Comparison of ENCODE assay signal across 20 cellular contexts in genomic region chr7:41656357-41656756, GRCh38. TPM values are rescaled to one million over a fixed set of nuclear protein-coding genes. Genes with fewer than 3 reads are reported as not detected.
DNase-seq lines count a peak whose midpoint lies in the region; ATAC-seq, FAIRE-seq and TF ChIP-seq lines count a peak whose summit lies in the region.
"Had no signal": no experiment of that assay in that cellular context is flagged by ENCODE, and none has a peak within 500 bp of the region (broad histone marks: within the 10 kb centered on the region; RNA-seq: fewer than 3 reads in every experiment).

No MANE protein-coding gene starts in this region.

- H3K4me1 ChIP-seq in aorta (ENCODE audit: control insufficient read depth in 1 of 2, insufficient read depth in 2 of 2, low read length in 2 of 2) = peaks cover 0 to 4% of the 10 kb centered on the region in 2 donors
- H3K4me1 ChIP-seq: colonic mucosa, left lung, uterus had no signal

- H3K4me3 ChIP-seq in MG63 = no peak overlapping the region
- no peak overlapping the region for H3K4me3 ChIP-seq in choroid plexus epithelial cell (ENCODE audit: low read depth, low read length)
- no peak overlapping the region for H3K4me3 ChIP-seq in aorta (ENCODE audit: low read length in 2 of 2)
- H3K4me3 ChIP-seq: colonic mucosa, esophagus muscularis mucosa, left lung, uterus had no signal

- H3K9me3 Mint-ChIP-seq in effector memory CD8-positive, alpha-beta T cell = peaks cover 0 to 6% of the 10 kb centered on the region in 2 donors
- H3K9me3 Mint-ChIP-seq: activated T-cell treated with anti-CD3 and anti-CD28 coated beads, Interleukin-2, amount 50 U/mL, for 4 hours had no signal

- H3K4me1 Mint-ChIP-seq in effector memory CD8-positive, alpha-beta T cell (ENCODE audit: low read depth in 2 of 2) = no peaks in the 10 kb centered on the region

- H3K27ac Mint-ChIP-seq in effector memory CD8-positive, alpha-beta T cell = no peak overlapping the region
- H3K27ac Mint-ChIP-seq: stimulated activated naive CD8-positive, alpha-beta T cell treated with anti-CD3 and anti-CD28 coated beads, Interleukin-15, Interleukin-2, amounts not matched to agents 100 ng/mL and 50 ng/mL, for 24 hours had no signal

- no peaks in the 10 kb centered on the region for H3K36me3 ChIP-seq in MG63
- no peaks in the 10 kb centered on the region for H3K36me3 ChIP-seq in aorta (ENCODE audit: control insufficient read depth in 1 of 2, insufficient read depth in 2 of 2, low read length in 1 of 2)
- H3K36me3 ChIP-seq: colonic mucosa, esophagus muscularis mucosa, left lung, uterus had no signal

- H3K27ac ChIP-seq in aorta (ENCODE audit: low read depth in 1 of 2, low read length in 2 of 2) = no peak overlapping the region
- H3K27ac ChIP-seq: colonic mucosa, esophagus muscularis mucosa, left lung, uterus had no signal

- DNase-seq in EH (ENCODE audit: low read depth) (peak; percentile 78), MG63 (peak; percentile 2), choroid plexus epithelial cell (ENCODE audit: low read depth) (peak; percentile 88), myocyte (ENCODE audit: low read depth) (peak; percentile 22), aorta (no peak), RCC 7860 (ENCODE audit: low spot score) (no peak), LoVo (ENCODE audit: low spot score) (no peak)
- DNase-seq in effector memory CD8-positive, alpha-beta T cell = no peak
- DNase-seq: activated CD4-positive, alpha-beta T cell treated with anti-CD3 and anti-CD28 coated beads, Interleukin-2, amount 50 U/mL, for 48 hours; activated T-cell treated with anti-CD3 and anti-CD28 coated beads, Interleukin-2, amount 50 U/mL, for 4 hours; AML-193; colonic mucosa; left lung; NCI-H187 treated with DMSO at 0.1 percent for 48 hours; NCI-H510A treated with DMSO at 0.1 percent for 48 hours; posterior cingulate gyrus; uterus had no signal

- no peaks in the 10 kb centered on the region for H3K9me3 ChIP-seq in MG63
- no peaks in the 10 kb centered on the region for H3K9me3 ChIP-seq in aorta (ENCODE audit: control insufficient read depth, low read length)
- H3K9me3 ChIP-seq: colonic mucosa, esophagus muscularis mucosa, left lung, uterus had no signal

- H3K27me3 ChIP-seq in MG63 (no peaks in the 10 kb centered on the region), aorta (ENCODE audit: control insufficient read depth in 1 of 2, insufficient read depth in 2 of 2, low read length in 1 of 2) (no peaks in the 10 kb centered on the region)
- H3K27me3 ChIP-seq: colonic mucosa, esophagus muscularis mucosa, left lung, uterus had no signal

- WGBS in aorta, 2 donors = 2 to 4% methylated on average over 4 of the region's 4 CpGs

- H3K36me3 Mint-ChIP-seq in effector memory CD8-positive, alpha-beta T cell (ENCODE audit: insufficient read depth) = peaks cover 2% of the 10 kb centered on the region

- no peaks in the 10 kb centered on the region for H3K27me3 Mint-ChIP-seq in effector memory CD8-positive, alpha-beta T cell
- H3K27me3 Mint-ChIP-seq: stimulated activated naive CD8-positive, alpha-beta T cell treated with anti-CD3 and anti-CD28 coated beads, Interleukin-15, Interleukin-2, amounts not matched to agents 100 ng/mL and 50 ng/mL, for 24 hours had no signal

- intact Hi-C loops in aorta (cut with DNase I) = no loop called here

- TF ChIP-seq CTCF in choroid plexus epithelial cell (conservative IDR thresholded peaks at IDR 0.05; ENCODE audit: low read depth, low read length) = no peak

- no peak for FAIRE-seq in RCC 7860 (lab: Jason Lieb, UNC)

- no peak overlapping the region for H3K4me3 Mint-ChIP-seq in effector memory CD8-positive, alpha-beta T cell
- H3K4me3 Mint-ChIP-seq: activated T-cell treated with anti-CD3 and anti-CD28 coated beads, Interleukin-2, amount 50 U/mL, for 4 hours; stimulated activated naive CD8-positive, alpha-beta T cell treated with anti-CD3 and anti-CD28 coated beads, Interleukin-15, Interleukin-2, amounts not matched to agents 100 ng/mL and 50 ng/mL, for 24 hours had no signal

- no peak for ATAC-seq in aorta (ENCODE audit: low FRiP score)
- ATAC-seq in effector memory CD8-positive, alpha-beta T cell (replicated peaks) = no peak
- ATAC-seq: activated T-cell treated with anti-CD3 and anti-CD28 coated beads, Interleukin-2, amount 50 U/mL, for 4 hours; left lung had no signal

RNA-seq across cellular contexts. Expression of gene INHBA, which starts 46.5 kb away (rescaled TPM):
- total RNA-seq in MG63 (2014; rRNA removed; shearing (Covaris generic); ENCODE audit: low replicate concordance) = 0.07 and 0.56 TPM in 2 replicates
- total RNA-seq in myocyte (5.8 TPM in 2 replicates), aorta (10 to 100 TPM; 30.8 to 73.3 TPM)
- polyA plus RNA-seq in myocyte (2012) = 86.5 TPM
- polyA plus RNA-seq in aorta = 10 to 100 TPM; 22.9 to 23.7 TPM
- total RNA-seq: OCI-LY7 had no signal

Comparison
In these comparisons a context has a peak if more than half of its experiments do, and no peak if none do; other contexts are left out.
1. DNase-seq: peak in EH (single experiment), MG63 (single experiment), choroid plexus epithelial cell (single experiment) and myocyte (single experiment); none in aorta (0 of 2), RCC 7860 (single experiment), LoVo (single experiment) and effector memory CD8-positive, alpha-beta T cell (0 of 3).